4 cellular contexts compared by ENCODE assay signal in the genomic region with DNA sequence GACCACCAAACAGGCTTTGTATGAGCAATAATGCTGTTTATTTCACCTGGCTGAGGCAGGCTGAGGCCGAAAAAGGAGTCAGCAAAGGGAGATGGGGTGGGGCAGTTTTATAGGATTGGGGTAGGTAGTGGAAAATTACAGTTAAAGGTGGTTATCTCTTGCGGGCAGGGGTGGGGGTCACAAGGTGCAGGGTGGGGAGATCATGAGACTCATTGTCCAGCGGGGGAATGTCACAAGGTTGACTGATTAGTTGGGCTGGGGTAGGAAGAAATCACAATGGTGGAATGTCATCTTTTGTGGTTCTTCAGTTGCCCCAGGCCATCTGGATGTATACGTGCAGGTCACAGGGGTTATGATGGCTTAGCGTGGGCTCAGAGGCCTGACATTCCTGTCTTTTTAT. TPM values are rescaled to one million over a fixed set of nuclear protein-coding genes. Genes with fewer than 3 reads are reported as not detected.
"Had no signal": no experiment of that assay in that cellular context is flagged by ENCODE, and none has a peak within 500 bp of the region (broad histone marks: within the 10 kb centered on the region; RNA-seq: fewer than 3 reads in every experiment).

No MANE protein-coding gene starts in this region.

RNA-seq across cellular contexts. Expression of gene TEX46, which starts 18.1 kb away (rescaled TPM):
- total RNA-seq: LHCN-M2, M059J, MCF 10A, NCI-H460 had no signal

RNA-seq across cellular contexts. Expression of gene LACTBL1, which starts 24.9 kb away (rescaled TPM):
- total RNA-seq: LHCN-M2, M059J, MCF 10A, NCI-H460 had no signal
